Comparison of ENCODE assay signal across 24 cellular contexts in the genomic region with DNA sequence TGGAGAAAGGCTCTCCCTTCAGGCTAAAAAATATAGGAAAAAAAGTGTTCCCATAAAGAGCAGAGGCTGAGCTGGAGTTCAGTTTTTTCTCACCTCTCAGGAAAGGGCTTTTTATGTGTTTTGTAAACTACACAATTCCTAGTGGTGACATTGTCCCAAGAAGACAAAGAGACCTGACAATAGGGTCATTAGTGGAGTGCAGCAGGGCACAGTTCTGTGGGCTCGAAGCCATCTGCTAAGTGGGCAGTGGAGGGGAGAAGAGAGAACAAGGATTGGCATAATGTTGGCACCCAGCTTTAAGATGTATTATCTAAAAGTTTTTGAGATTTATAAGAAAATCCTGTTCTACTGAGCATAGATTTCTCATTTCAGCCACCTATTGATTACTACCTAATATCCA.
DNase-seq lines count a peak whose midpoint lies in the region; ATAC-seq and TF ChIP-seq lines count a peak whose summit lies in the region.
"Had no signal": no experiment of that assay in that cellular context is flagged by ENCODE, and none has a peak within 500 bp of the region (broad histone marks: within the 10 kb centered on the region; RNA-seq: fewer than 3 reads in every experiment).

No MANE protein-coding gene starts in this region.

- H3K27me3 Mint-ChIP-seq in GM23338 (ENCODE audit: insufficient read depth, low read depth, poor library complexity): no peaks in the 10 kb centered on the region
- H3K27me3 Mint-ChIP-seq in endodermal cell (ENCODE audit: insufficient read depth): no peaks in the 10 kb centered on the region
- no peaks in the 10 kb centered on the region for H3K27me3 Mint-ChIP-seq in naive thymus-derived CD8-positive, alpha-beta T cell
- H3K27me3 Mint-ChIP-seq: CD4-positive, alpha-beta memory T cell had no signal

- H2AFZ ChIP-seq in GM23338 (no peak overlapping the region), OCI-LY3 (ENCODE audit: low read depth, low read length) (no peak overlapping the region), neural cell (ENCODE audit: low read depth, low read length) (no peak overlapping the region)

- H3K27ac Mint-ChIP-seq in GM23338 (peak overlapping the region; percentile 22; the same call in 1 of the 2 replicates), endodermal cell (no peak overlapping the region)
- H3K27ac Mint-ChIP-seq in naive thymus-derived CD8-positive, alpha-beta T cell: no peak overlapping the region
- H3K27ac Mint-ChIP-seq: CD4-positive, alpha-beta memory T cell had no signal

- no peak overlapping the region for H3K4me2 ChIP-seq in GM23338
- peak overlapping the region; percentile 46; the same call in 1 of the 2 replicates for H3K4me2 ChIP-seq in OCI-LY3 (ENCODE audit: low read length)
- no peak overlapping the region for H3K4me2 ChIP-seq in neural cell (ENCODE audit: low read length)
- H3K4me2 ChIP-seq: A549 had no signal

- H3K9me2 ChIP-seq in GM23338 (ENCODE audit: insufficient read depth): no peaks in the 10 kb centered on the region
- H3K9me2 ChIP-seq in neural cell (ENCODE audit: insufficient read depth, low read length): no peaks in the 10 kb centered on the region

- H3K27me3 ChIP-seq in GM23338 (ENCODE audit: insufficient read depth): no peaks in the 10 kb centered on the region
- no peaks in the 10 kb centered on the region for H3K27me3 ChIP-seq in OCI-LY3 (ENCODE audit: low read depth, low read length)
- no peaks in the 10 kb centered on the region for H3K27me3 ChIP-seq in endodermal cell (ENCODE audit: control insufficient read depth, insufficient read depth, low read length, poor library complexity, severe bottlenecking)
- no peaks in the 10 kb centered on the region for H3K27me3 ChIP-seq in neural cell (ENCODE audit: insufficient read depth, low read depth, low read length)
- H3K27me3 ChIP-seq: MG63 had no signal

- no peaks in the 10 kb centered on the region for H3F3A ChIP-seq in GM23338 (replicated peaks; ENCODE audit: low read depth)
- H3F3A ChIP-seq in neural cell (ENCODE audit: insufficient read depth, low read length, poor library complexity, severe bottlenecking): peaks cover 12% of the 10 kb centered on the region

- H3K79me2 ChIP-seq in GM23338 (replicated peaks; ENCODE audit: insufficient read depth): no peaks in the 10 kb centered on the region
- H3K79me2 ChIP-seq in OCI-LY3 (ENCODE audit: low read length): no peaks in the 10 kb centered on the region
- no peaks in the 10 kb centered on the region for H3K79me2 ChIP-seq in neural cell (replicated peaks; ENCODE audit: insufficient read depth, low read length)

- H3K9me3 ChIP-seq in OCI-LY3 (ENCODE audit: insufficient read depth, low read length): no peaks in the 10 kb centered on the region
- no peaks in the 10 kb centered on the region for H3K9me3 ChIP-seq in endodermal cell (ENCODE audit: control insufficient read depth, low read length)
- H3K9me3 ChIP-seq in neural cell (ENCODE audit: low read length): no peaks in the 10 kb centered on the region
- H3K9me3 ChIP-seq: A549, MG63 had no signal

- TF ChIP-seq RAD21 in neural cell (conservative IDR thresholded peaks at IDR 0.05): no peak

- no peak overlapping the region for H3K9ac ChIP-seq in OCI-LY3 (ENCODE audit: low read length)
- no peak overlapping the region for H3K9ac ChIP-seq in endodermal cell (ENCODE audit: extremely low read depth, low read length, poor library complexity, severe bottlenecking)
- H3K9ac ChIP-seq in neural cell (ENCODE audit: low read length): peak overlapping the region; percentile 57

- no peak for TF ChIP-seq EP300 in neural cell (conservative IDR thresholded peaks at IDR 0.05; ENCODE audit: poor library complexity, severe bottlenecking)

- no peak for ATAC-seq in GM23338
- ATAC-seq in naive thymus-derived CD8-positive, alpha-beta T cell: no peak
- ATAC-seq in GM19452 (IDR thresholded peaks at IDR 0.05; ENCODE audit: unreplicated experiment): no peak
- ATAC-seq: A549, HCT116 had no signal

- H3K36me3 ChIP-seq in GM23338 (ENCODE audit: insufficient read depth): no peaks in the 10 kb centered on the region
- H3K36me3 ChIP-seq in OCI-LY3 (replicated peaks; ENCODE audit: low read depth, low read length): no peaks in the 10 kb centered on the region
- H3K36me3 ChIP-seq in endodermal cell (ENCODE audit: control insufficient read depth, insufficient read depth, low read length): no peaks in the 10 kb centered on the region
- no peaks in the 10 kb centered on the region for H3K36me3 ChIP-seq in neural cell (ENCODE audit: insufficient read depth, low read length)
- H3K36me3 ChIP-seq: MG63 had no signal

- H3K9me3 Mint-ChIP-seq in GM23338 (no peaks in the 10 kb centered on the region), endodermal cell (no peaks in the 10 kb centered on the region)
- H3K9me3 Mint-ChIP-seq in naive thymus-derived CD8-positive, alpha-beta T cell: peaks cover 0 to 36% (median 14%) of the 10 kb centered on the region in 9 donors

- 97% methylated on average over 1 of the region's 1 CpG; no CpG with 5 or more reads in 1 of the 2 experiments for WGBS in endodermal cell (ENCODE audit: insufficient coverage in 1 of 2, insufficient read length in 1 of 2), 2 experiments

- H3K4me3 ChIP-seq in GM23338: no peak overlapping the region
- H3K4me3 ChIP-seq in OCI-LY3 (ENCODE audit: low read length): no peak overlapping the region
- H3K4me3 ChIP-seq in endodermal cell (ENCODE audit: low read length): no peak overlapping the region
- H3K4me3 ChIP-seq in neural cell (ENCODE audit: low read length): peak overlapping the region; percentile 26
- H3K4me3 ChIP-seq: A549, MG63, SK-N-MC had no signal

- H4K20me1 ChIP-seq in GM23338 (replicated peaks; ENCODE audit: insufficient read depth) (no peaks in the 10 kb centered on the region), OCI-LY3 (ENCODE audit: insufficient read depth, low read length) (no peaks in the 10 kb centered on the region), neural cell (ENCODE audit: insufficient read depth) (no peaks in the 10 kb centered on the region)

- H3K36me3 Mint-ChIP-seq in GM23338 (ENCODE audit: low read depth): no peaks in the 10 kb centered on the region
- H3K36me3 Mint-ChIP-seq in endodermal cell (ENCODE audit: low read depth): no peaks in the 10 kb centered on the region
- H3K36me3 Mint-ChIP-seq in naive thymus-derived CD8-positive, alpha-beta T cell: peaks cover 0 to 4% (median 0%) of the 10 kb centered on the region in 3 donors
- H3K36me3 Mint-ChIP-seq: CD4-positive, alpha-beta memory T cell had no signal

- H3K4me3 Mint-ChIP-seq in GM23338 (no peak overlapping the region), endodermal cell (no peak overlapping the region)
- no peak overlapping the region for H3K4me3 Mint-ChIP-seq in naive thymus-derived CD8-positive, alpha-beta T cell
- H3K4me3 Mint-ChIP-seq: CD4-positive, alpha-beta memory T cell had no signal

- H3K4me1 ChIP-seq in GM23338 (ENCODE audit: insufficient read depth): peaks cover 13% of the 10 kb centered on the region
- H3K4me1 ChIP-seq in OCI-LY3 (ENCODE audit: low read length): peaks cover 16% of the 10 kb centered on the region
- no peaks in the 10 kb centered on the region for H3K4me1 ChIP-seq in endodermal cell (ENCODE audit: control insufficient read depth, insufficient read depth, low read length)
- H3K4me1 ChIP-seq: A549 had no signal

- POLR2A ChIA-PET in naive thymus-derived CD8-positive, alpha-beta T cell (lab: Charles Lee): no interaction called here

- H3K4me1 Mint-ChIP-seq in GM23338: peaks cover 16% of the 10 kb centered on the region
- H3K4me1 Mint-ChIP-seq in endodermal cell: no peaks in the 10 kb centered on the region
- no peaks in the 10 kb centered on the region for H3K4me1 Mint-ChIP-seq in naive thymus-derived CD8-positive, alpha-beta T cell
- H3K4me1 Mint-ChIP-seq: CD4-positive, alpha-beta memory T cell had no signal

- no peak for TF ChIP-seq CTCF in GM23338 (conservative IDR thresholded peaks at IDR 0.05; ENCODE audit: low read depth in 2 of 2)
- TF ChIP-seq CTCF in OCI-LY3 (IDR thresholded peaks at IDR 0.05; ENCODE audit: low read depth, low read length): no peak
- no peak for TF ChIP-seq CTCF in endodermal cell (conservative IDR thresholded peaks at IDR 0.05)
- no peak for TF ChIP-seq CTCF in neural cell (IDR thresholded peaks at IDR 0.05; ENCODE audit: poor library complexity, severe bottlenecking)

- no peak for DNase-seq in GM23338 (ENCODE audit: low spot score)
- DNase-seq in endodermal cell: no peak
- DNase-seq in naive thymus-derived CD8-positive, alpha-beta T cell: no peak
- DNase-seq in NCI-H146 (lab: John Stamatoyannopoulos, UW): no peak
- DNase-seq: CD4-positive, alpha-beta memory T cell; COR-L47; DMS53; IMR-90; KG1; MG63; NCI-H1694; NCI-H2029 treated with DMSO at 0.1 percent for 48 hours; NCI-H2171; NCI-H226; NCI-H510A treated with DMSO at 0.1 percent for 48 hours; NCI-H82; RPMI8226; SIG-M5 had no signal

- no peak overlapping the region for H3K27ac ChIP-seq in GM23338 (ENCODE audit: low read depth)
- no peak overlapping the region for H3K27ac ChIP-seq in OCI-LY3 (ENCODE audit: low read length)
- H3K27ac ChIP-seq in endodermal cell (ENCODE audit: low read depth, low read length): peak overlapping the region; percentile 44
- peak overlapping the region; percentile 95 for H3K27ac ChIP-seq in neural cell (ENCODE audit: low read length)
- H3K27ac ChIP-seq: A549, SK-N-MC had no signal

TF ChIP-seq in neural cell, 6 proteins besides CTCF, POLR2A, EP300 and RAD21 (continues in another document):
- TF ChIP-seq, protein P1, sequence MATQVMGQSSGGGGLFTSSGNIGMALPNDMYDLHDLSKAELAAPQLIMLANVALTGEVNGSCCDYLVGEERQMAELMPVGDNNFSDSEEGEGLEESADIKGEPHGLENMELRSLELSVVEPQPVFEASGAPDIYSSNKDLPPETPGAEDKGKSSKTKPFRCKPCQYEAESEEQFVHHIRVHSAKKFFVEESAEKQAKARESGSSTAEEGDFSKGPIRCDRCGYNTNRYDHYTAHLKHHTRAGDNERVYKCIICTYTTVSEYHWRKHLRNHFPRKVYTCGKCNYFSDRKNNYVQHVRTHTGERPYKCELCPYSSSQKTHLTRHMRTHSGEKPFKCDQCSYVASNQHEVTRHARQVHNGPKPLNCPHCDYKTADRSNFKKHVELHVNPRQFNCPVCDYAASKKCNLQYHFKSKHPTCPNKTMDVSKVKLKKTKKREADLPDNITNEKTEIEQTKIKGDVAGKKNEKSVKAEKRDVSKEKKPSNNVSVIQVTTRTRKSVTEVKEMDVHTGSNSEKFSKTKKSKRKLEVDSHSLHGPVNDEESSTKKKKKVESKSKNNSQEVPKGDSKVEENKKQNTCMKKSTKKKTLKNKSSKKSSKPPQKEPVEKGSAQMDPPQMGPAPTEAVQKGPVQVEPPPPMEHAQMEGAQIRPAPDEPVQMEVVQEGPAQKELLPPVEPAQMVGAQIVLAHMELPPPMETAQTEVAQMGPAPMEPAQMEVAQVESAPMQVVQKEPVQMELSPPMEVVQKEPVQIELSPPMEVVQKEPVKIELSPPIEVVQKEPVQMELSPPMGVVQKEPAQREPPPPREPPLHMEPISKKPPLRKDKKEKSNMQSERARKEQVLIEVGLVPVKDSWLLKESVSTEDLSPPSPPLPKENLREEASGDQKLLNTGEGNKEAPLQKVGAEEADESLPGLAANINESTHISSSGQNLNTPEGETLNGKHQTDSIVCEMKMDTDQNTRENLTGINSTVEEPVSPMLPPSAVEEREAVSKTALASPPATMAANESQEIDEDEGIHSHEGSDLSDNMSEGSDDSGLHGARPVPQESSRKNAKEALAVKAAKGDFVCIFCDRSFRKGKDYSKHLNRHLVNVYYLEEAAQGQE (IDR thresholded peaks at IDR 0.05; ENCODE audit: borderline replicate concordance): no peak
- no peak for TF ChIP-seq SMC3 (conservative IDR thresholded peaks at IDR 0.05; ENCODE audit: poor library complexity)

Comparison
In these comparisons a context has a peak if more than half of its experiments do, and no peak if none do; other contexts are left out.
1. H3K27ac ChIP-seq: peak in endodermal cell (single experiment) and neural cell (single experiment); none in GM23338 (single experiment) and OCI-LY3 (single experiment).